In genomic region chr2:215274829-215275228, GRCh38 we compare ENCODE assay signal across 17 cellular contexts. TPM values are rescaled to one million over a fixed set of nuclear protein-coding genes. Genes with fewer than 3 reads are reported as not detected.
DNase-seq lines count a peak whose midpoint lies in the region; ATAC-seq, FAIRE-seq and TF ChIP-seq lines count a peak whose summit lies in the region.
"Had no signal": no experiment of that assay in that cellular context is flagged by ENCODE, and none has a peak within 500 bp of the region (broad histone marks: within the 10 kb centered on the region; RNA-seq: fewer than 3 reads in every experiment).

No MANE protein-coding gene starts in this region.

- H3K36me3 ChIP-seq in HepG2 (replicated peaks in 1 of 2; ENCODE audit: control insufficient read depth in 1 of 2, insufficient read depth in 2 of 2, low read length in 2 of 2) (no peaks in the 10 kb centered on the region), right lobe of liver (no peaks in the 10 kb centered on the region), hepatocyte (replicated peaks; ENCODE audit: insufficient read depth, low read depth) (no peaks in the 10 kb centered on the region), trophoblast cell (ENCODE audit: control insufficient read depth in 1 of 2, insufficient read depth in 2 of 2, low read length in 2 of 2) (no peaks in the 10 kb centered on the region)
- H3K36me3 ChIP-seq: BLaER1 treated with 17β-estradiol and CSF1 and Interleukin-3, amounts not matched to agents 10 nM and 100 nM had no signal

- no peak overlapping the region for H2AK5ac ChIP-seq in trophoblast cell (ENCODE audit: low read length)

- H3K79me2 ChIP-seq in HepG2 (ENCODE audit: insufficient read depth, low read length): no peaks in the 10 kb centered on the region
- H3K79me2 ChIP-seq in hepatocyte: no peaks in the 10 kb centered on the region
- no peaks in the 10 kb centered on the region for H3K79me2 ChIP-seq in trophoblast cell (ENCODE audit: control insufficient read depth, insufficient read depth, low read length, poor library complexity)

- 21% methylated on average over 7 of the region's 7 CpGs for WGBS in HepG2 (ENCODE audit: low lambda C conversion rate)
- WGBS in right lobe of liver (ENCODE audit: insufficient coverage, low coverage, low lambda C conversion rate, missing lambda C conversion rate): 46% methylated on average over 7 of the region's 7 CpGs
- 51% methylated on average over 7 of the region's 7 CpGs for WGBS in hepatocyte (ENCODE audit: low lambda C conversion rate, missing lambda C conversion rate)
- no CpG with 5 or more reads among the region's 7 CpGs for WGBS in trophoblast cell (ENCODE audit: extremely low coverage, insufficient coverage, insufficient read length)

- no peaks in the 10 kb centered on the region for H4K20me1 ChIP-seq in HepG2 (ENCODE audit: insufficient read depth, low read length)
- no peaks in the 10 kb centered on the region for H4K20me1 ChIP-seq in hepatocyte (ENCODE audit: insufficient read depth, poor library complexity, severe bottlenecking)
- H4K20me1 ChIP-seq: BLaER1 treated with 17β-estradiol and CSF1 and Interleukin-3, amounts not matched to agents 10 nM and 100 nM had no signal

- peak; percentile 55 for ATAC-seq in HepG2
- no peak for ATAC-seq in right lobe of liver

- DNase-seq in HepG2 (ENCODE audit: low spot score) (no peak), right lobe of liver (no peak), hepatocyte (ENCODE audit: low spot score) (no peak), trophoblast cell (peak; percentile 25 to 48), DMS79 treated with DMSO at 0.1 percent for 48 hours (lab: John Stamatoyannopoulos, UW) (no peak), DMS 273 (lab: John Stamatoyannopoulos, UW; ENCODE audit: unreplicated experiment) (no peak), dermis blood vessel endothelial cell (no peak)
- DNase-seq: 8988T; CD4-positive, CD25-positive, alpha-beta regulatory T cell; DMS 273 treated with DMSO at 0.1 percent for 48 hours; HCEC 1CT; HFFc6; IMR-90; KG1 had no signal

- H4K8ac ChIP-seq in trophoblast cell (ENCODE audit: low read depth, low read length): no peak overlapping the region

- H3K4me2 ChIP-seq in HepG2 (ENCODE audit: low read depth, low read length) (peak overlapping the region; percentile 30; the same call in 1 of the 2 replicates), hepatocyte (peak overlapping the region; percentile 51), trophoblast cell (ENCODE audit: low read length) (no peak overlapping the region)
- H3K4me2 ChIP-seq: BLaER1 treated with 17β-estradiol and CSF1 and Interleukin-3, amounts not matched to agents 10 nM and 100 nM had no signal

- no peak for TF ChIP-seq POLR2A in HepG2 (IDR thresholded peaks at IDR 0.05; ENCODE audit: insufficient read depth in 1 of 2, low read depth in 2 of 2, low read length in 2 of 2)
- TF ChIP-seq POLR2A in right lobe of liver (IDR thresholded peaks at IDR 0.05): no peak

- no peak overlapping the region for H3K9ac ChIP-seq in HepG2 (ENCODE audit: insufficient read depth, low read depth, low read length)
- no peak overlapping the region for H3K9ac ChIP-seq in trophoblast cell (ENCODE audit: low read length)
- H3K9ac ChIP-seq: BLaER1 treated with 17β-estradiol and CSF1 and Interleukin-3, amounts not matched to agents 10 nM and 100 nM had no signal

- H2BK120ac ChIP-seq in trophoblast cell (ENCODE audit: insufficient read depth, low read length, poor library complexity): no peak overlapping the region

- TF ChIP-seq EP300 in HepG2 (IDR thresholded peaks at IDR 0.05; ENCODE audit: low read depth in 2 of 2, low read length in 2 of 2): no peak
- no peak for TF ChIP-seq EP300 in HepG2 (CRISPR knock-in tag; IDR thresholded peaks at IDR 0.05; ENCODE audit: borderline replicate concordance)

- intact Hi-C loops in HepG2 (cut with micrococcal nuclease; ENCODE audit: unreplicated experiment): no loop called here
- intact Hi-C loops in right lobe of liver (cut with DNase I): no loop called here

- H3K18ac ChIP-seq in trophoblast cell (ENCODE audit: low read length): no peak overlapping the region

- H3K27ac ChIP-seq in HepG2 (ENCODE audit: extremely low read length, insufficient read depth, low read length) (no peak overlapping the region), right lobe of liver (no peak overlapping the region), hepatocyte (no peak overlapping the region), trophoblast cell (ENCODE audit: low read depth, low read length) (no peak overlapping the region)
- H3K27ac ChIP-seq: BLaER1 treated with 17β-estradiol and CSF1 and Interleukin-3, amounts not matched to agents 10 nM and 100 nM had no signal

- H3K23ac ChIP-seq in trophoblast cell (ENCODE audit: low read length): no peak overlapping the region

- no peak for TF ChIP-seq RAD21 in HepG2 (CRISPR knock-in tag; IDR thresholded peaks at IDR 0.05)

- H2BK5ac ChIP-seq in trophoblast cell (ENCODE audit: low read depth, low read length, poor library complexity): no peak overlapping the region

- no peaks in the 10 kb centered on the region for H3K9me3 ChIP-seq in HepG2 (ENCODE audit: low read length)
- H3K9me3 ChIP-seq in right lobe of liver: no peaks in the 10 kb centered on the region
- no peaks in the 10 kb centered on the region for H3K9me3 ChIP-seq in hepatocyte (ENCODE audit: low read depth)
- H3K9me3 ChIP-seq in trophoblast cell (ENCODE audit: insufficient read depth, low read depth, low read length): no peaks in the 10 kb centered on the region

- POLR2A ChIA-PET in HepG2 (lab: Yijun Ruan, JAX): no interaction called here

- in situ Hi-C loops in HepG2 (cut with HindIII; ENCODE audit: extremely low pct_ligation_motif_present, low pct_unique_long_range_greater_than_20kb): no loop called here

- H2AFZ ChIP-seq in HepG2 (ENCODE audit: low read length) (no peak overlapping the region), hepatocyte (no peak overlapping the region), trophoblast cell (ENCODE audit: insufficient read depth, low read length, poor library complexity) (no peak overlapping the region)

- no peaks in the 10 kb centered on the region for H3K79me1 ChIP-seq in trophoblast cell (ENCODE audit: low read length)

- TF ChIP-seq CTCF in HepG2 (CRISPR knock-in tag; IDR thresholded peaks at IDR 0.05) (no peak), right lobe of liver (IDR thresholded peaks at IDR 0.05) (no peak), hepatocyte (IDR thresholded peaks at IDR 0.05; ENCODE audit: poor library complexity) (no peak)

- H3K27me3 ChIP-seq in HepG2 (ENCODE audit: control insufficient read depth in 1 of 2, insufficient read depth in 2 of 2, low read length in 2 of 2): no peaks in the 10 kb centered on the region; a peak in 1 of 5 replicates
- no peaks in the 10 kb centered on the region for H3K27me3 ChIP-seq in right lobe of liver
- H3K27me3 ChIP-seq in hepatocyte: no peaks in the 10 kb centered on the region
- no peaks in the 10 kb centered on the region for H3K27me3 ChIP-seq in trophoblast cell (ENCODE audit: insufficient read depth, low read length)
- H3K27me3 ChIP-seq: BLaER1 treated with 17β-estradiol and CSF1 and Interleukin-3, amounts not matched to agents 10 nM and 100 nM had no signal

- H2BK12ac ChIP-seq in trophoblast cell (ENCODE audit: low read length): no peak overlapping the region

- no TSS peak for BruUV-seq in HepG2 (replicated peaks; lab: Mats Ljungman, UMichigan)

- H4K12ac ChIP-seq in trophoblast cell (ENCODE audit: low read depth, low read length): no peak overlapping the region

- no peak overlapping the region for H3K4me3 ChIP-seq in HepG2 (replicated peaks in 1 of 3; ENCODE audit: insufficient read depth in 1 of 3, low read depth in 2 of 3, low read length in 3 of 3)
- H3K4me3 ChIP-seq in right lobe of liver: no peak overlapping the region
- H3K4me3 ChIP-seq in hepatocyte: no peak overlapping the region
- H3K4me3 ChIP-seq in trophoblast cell (ENCODE audit: low read depth, low read length): no peak overlapping the region
- H3K4me3 ChIP-seq: BLaER1 treated with 17β-estradiol and CSF1 and Interleukin-3, amounts not matched to agents 10 nM and 100 nM had no signal

- H3K14ac ChIP-seq in trophoblast cell (ENCODE audit: low read length): no peak overlapping the region

- H3K9me2 ChIP-seq in hepatocyte (replicated peaks; ENCODE audit: insufficient read depth): no peaks in the 10 kb centered on the region

- no peak overlapping the region for H4K91ac ChIP-seq in trophoblast cell (ENCODE audit: low read depth, low read length)

- FAIRE-seq in HepG2 (lab: Jason Lieb, UNC): no peak
- FAIRE-seq: GM12892, GM19239 had no signal

- H3K4me1 ChIP-seq in HepG2 (ENCODE audit: insufficient read depth, low read length): no peaks in the 10 kb centered on the region
- no peaks in the 10 kb centered on the region for H3K4me1 ChIP-seq in right lobe of liver
- H3K4me1 ChIP-seq in hepatocyte (ENCODE audit: insufficient read depth): no peaks in the 10 kb centered on the region
- H3K4me1 ChIP-seq in trophoblast cell (ENCODE audit: control insufficient read depth in 1 of 2, insufficient read depth in 2 of 2, low read length in 2 of 2): no peaks in the 10 kb centered on the region
- H3K4me1 ChIP-seq: BLaER1 treated with 17β-estradiol and CSF1 and Interleukin-3, amounts not matched to agents 10 nM and 100 nM had no signal

- H3K4ac ChIP-seq in trophoblast cell (ENCODE audit: low read depth, low read length): no peak overlapping the region

- CTCF ChIA-PET in HepG2 (lab: Yijun Ruan, JAX; ENCODE audit: low intra/inter-chr PET ratio, low total read pairs): no interaction called here

RNA-seq across cellular contexts. Expression of gene ATIC, which starts 37.0 kb away (rescaled TPM):
- total RNA-seq in HepG2 (2016; rRNA removed; fragmentation: Illumina TruSeq; extraction: Trizol) (89.8 and 276 TPM in 2 replicates), right lobe of liver (10 to 100 TPM; 38.8 to 57.3 (median 43.0) TPM), hepatocyte (19.4 and 19.6 TPM in 2 replicates), dermis blood vessel endothelial cell (6.6 and 33.6 TPM in 2 replicates)
- total RNA-seq in HepG2 (2016; cell fraction: cytosol; rRNA removed; fragmentation: Illumina TruSeq; extraction: Trizol; ENCODE audit: low read depth): 41.3 and 50.0 TPM in 2 replicates
- total RNA-seq in HepG2 (2016; cell fraction: insoluble cytoplasmic fraction; rRNA removed; fragmentation: Illumina TruSeq; extraction: Trizol): 74.0 and 293 TPM in 2 replicates
- total RNA-seq in HepG2 (2016; cell fraction: membrane; rRNA removed; fragmentation: Illumina TruSeq; extraction: Trizol): 89.3 and 106 TPM in 2 replicates
- 158 and 178 TPM in 2 replicates for total RNA-seq in HepG2 (2016; cell fraction: nucleus; rRNA removed; fragmentation: Illumina TruSeq; extraction: Trizol)
- polyA plus RNA-seq in HepG2 (2011; rRNA removed) (140 and 146 TPM in 2 replicates), hepatocyte (82.1 and 82.7 TPM in 2 replicates)
- polyA plus RNA-seq in HepG2 (2011; cell fraction: cytosol; rRNA removed): 118 and 158 TPM in 2 replicates
- 146 and 172 TPM in 2 replicates for polyA plus RNA-seq in HepG2 (2011; cell fraction: nucleus; rRNA removed)
- polyA plus RNA-seq in HepG2 (2012): 332 and 337 TPM in 2 replicates
- polyA plus RNA-seq in HepG2 (2016; cell fraction: cytosol; fragmentation: Illumina TruSeq; extraction: Trizol; ENCODE audit: low read depth): 84.7 and 87.1 TPM in 2 replicates
- polyA plus RNA-seq in HepG2 (2016; cell fraction: insoluble cytoplasmic fraction; fragmentation: Illumina TruSeq; extraction: Trizol; ENCODE audit: low read depth): 500 and 505 TPM in 2 replicates
- polyA plus RNA-seq in HepG2 (2016; cell fraction: membrane; fragmentation: Illumina TruSeq; extraction: Trizol; ENCODE audit: low read depth): 128 and 133 TPM in 2 replicates
- polyA plus RNA-seq in HepG2 (2016; cell fraction: nucleus; fragmentation: Illumina TruSeq; extraction: Trizol; ENCODE audit: insufficient read depth, low read depth): 347 and 358 TPM in 2 replicates
- polyA minus RNA-seq in HepG2 (2011; rRNA and poly(A)+ RNA removed; ENCODE audit: low replicate concordance): 138 and 191 TPM in 2 replicates
- polyA minus RNA-seq in HepG2 (2011; cell fraction: cytosol; rRNA and poly(A)+ RNA removed): 177 and 194 TPM in 2 replicates
- 127 and 162 TPM in 2 replicates for polyA minus RNA-seq in HepG2 (2011; cell fraction: nucleus; rRNA and poly(A)+ RNA removed)
- polyA plus RNA-seq in trophoblast cell (2013): 268 and 278 TPM in 2 replicates

Comparison
In these comparisons a context has a peak if more than half of its experiments do, and no peak if none do; other contexts are left out.
1. DNase-seq: peak in trophoblast cell (2 of 2); none in HepG2 (single experiment), right lobe of liver (0 of 3), hepatocyte (single experiment), DMS79 treated with DMSO at 0.1 percent for 48 hours (single experiment), DMS 273 (single experiment) and dermis blood vessel endothelial cell (single experiment).